In the genomic region with DNA sequence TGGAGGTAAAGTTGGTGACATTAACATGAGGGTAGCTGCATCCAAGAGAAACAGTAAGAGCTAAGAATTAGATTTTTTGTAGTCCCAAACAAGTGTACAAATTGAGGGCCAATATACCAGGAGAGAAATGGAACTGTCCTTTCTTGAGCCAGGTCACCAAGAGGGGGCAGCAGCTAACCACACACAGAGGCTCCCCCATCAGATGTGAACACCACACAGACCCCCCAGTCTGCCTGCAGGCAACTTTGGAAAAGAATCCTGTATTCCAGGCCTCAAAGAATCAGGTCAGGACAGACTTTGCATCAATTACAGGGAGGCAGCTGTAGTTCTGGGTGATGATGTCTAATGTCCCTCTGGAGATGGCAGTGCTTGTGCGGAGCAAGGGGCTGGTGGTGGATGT, we compare ENCODE assay signal across 10 cellular contexts.
DNase-seq lines count a peak whose midpoint lies in the region; ATAC-seq, FAIRE-seq and TF ChIP-seq lines count a peak whose summit lies in the region.
"Had no signal": no experiment of that assay in that cellular context is flagged by ENCODE, and none has a peak within 500 bp of the region (broad histone marks: within the 10 kb centered on the region; RNA-seq: fewer than 3 reads in every experiment).

No MANE protein-coding gene starts in this region.

- H3K9me3 Mint-ChIP-seq in CD8-positive, alpha-beta T cell = no peaks in the 10 kb centered on the region

- WGBS in GM12878 (ENCODE audit: insufficient coverage, insufficient replicate concordance, low lambda C conversion rate, missing lambda C conversion rate) = 85% methylated on average over 1 of the region's 1 CpG

- H3K9me3 ChIP-seq in GM12878 (replicated peaks; ENCODE audit: control insufficient read depth, insufficient read depth, low read length) = no peaks in the 10 kb centered on the region
- no peaks in the 10 kb centered on the region for H3K9me3 ChIP-seq in CD8-positive, alpha-beta T cell (ENCODE audit: low read length)

- H2AFZ ChIP-seq in GM12878 (ENCODE audit: control insufficient read depth, low read depth, low read length) = no peak overlapping the region

- no TSS peak for BruUV-seq in GM12878 (replicated peaks; lab: Mats Ljungman, UMichigan)

- no peaks in the 10 kb centered on the region for H4K20me1 ChIP-seq in GM12878 (ENCODE audit: control insufficient read depth, insufficient read depth)

- no peak for FAIRE-seq in GM12878 (lab: Jason Lieb, UNC)
- FAIRE-seq: A204.1, colon had no signal

- TF ChIP-seq CTCF in GM12878 (IDR thresholded peaks at IDR 0.05 in 2 of 3, conservative IDR thresholded peaks at IDR 0.05 in 1 of 3; ENCODE audit: control insufficient read depth in 2 of 3, extremely low read depth in 1 of 3, insufficient read depth in 1 of 3, low read depth in 3 of 3, low read length in 3 of 3) = peak; percentile 32 to 35 (median 33); a peak in 4 of 6 replicates
- no peak for TF ChIP-seq CTCF in CD8-positive, alpha-beta T cell (IDR thresholded peaks at IDR 0.05)

- no peak for TF ChIP-seq EP300 in GM12878 (IDR thresholded peaks at IDR 0.05; ENCODE audit: borderline replicate concordance in 1 of 2, control insufficient read depth in 1 of 2, low read depth in 2 of 2, low read length in 2 of 2)

- DNase-seq in DMS 273 (lab: John Stamatoyannopoulos, UW; ENCODE audit: unreplicated experiment) (peak; percentile 62), DMS 273 treated with DMSO at 0.1 percent for 48 hours (lab: John Stamatoyannopoulos, UW) (no peak), HT1080 (ENCODE audit: low read depth) (peak; percentile 43), GM12878 (ENCODE audit: low read depth, low spot score) (no peak), midbrain (lab: John Stamatoyannopoulos, UW) (peak; percentile 10), activated T-cell treated with anti-CD3 and anti-CD28 coated beads for 4 hours (no peak)
- DNase-seq in CD8-positive, alpha-beta T cell = no peak

- peak; percentile 45; the same call in 1 of the 2 replicates for TF ChIP-seq RAD21 in GM12878 (IDR thresholded peaks at IDR 0.05; ENCODE audit: insufficient read depth, low read depth, low read length)

- H3K4me1 ChIP-seq in GM12878 (ENCODE audit: control insufficient read depth, insufficient read depth, low read length) = no peaks in the 10 kb centered on the region
- no peaks in the 10 kb centered on the region for H3K4me1 ChIP-seq in CD8-positive, alpha-beta T cell (ENCODE audit: insufficient read depth, low read length)

- H3K36me3 ChIP-seq in GM12878 (ENCODE audit: control insufficient read depth in 2 of 2, insufficient read depth in 2 of 2, low read length in 1 of 2) = no peaks in the 10 kb centered on the region
- H3K36me3 ChIP-seq in CD8-positive, alpha-beta T cell (ENCODE audit: insufficient read depth, low read length) = no peaks in the 10 kb centered on the region

- in situ Hi-C loops in GM12878 (cut with MboI) = no loop called here

- no peak overlapping the region for H3K27ac Mint-ChIP-seq in CD8-positive, alpha-beta T cell

- no peaks in the 10 kb centered on the region for H3K4me1 Mint-ChIP-seq in CD8-positive, alpha-beta T cell (ENCODE audit: low read depth)

- peaks cover 1% of the 10 kb centered on the region for H3K27me3 Mint-ChIP-seq in CD8-positive, alpha-beta T cell (ENCODE audit: low read depth)

- peaks cover 0 to 5% of the 10 kb centered on the region in 2 experiments; a peak in 3 of 4 replicates for H3K27me3 ChIP-seq in GM12878 (replicated peaks in 1 of 2; ENCODE audit: control insufficient read depth in 2 of 2, insufficient read depth in 2 of 2, low read length in 1 of 2)
- no peaks in the 10 kb centered on the region for H3K27me3 ChIP-seq in CD8-positive, alpha-beta T cell (ENCODE audit: insufficient read depth, low read length)

- intact Hi-C loops in GM12878 (cut with micrococcal nuclease; ENCODE audit: unreplicated experiment) = loop anchor here (2.0 kb wide), 1 partner anchor 91 kb away; no protein-coding TSS in a partner anchor
- intact Hi-C loops in CD8-positive, alpha-beta T cell (cut with DNase I, micrococcal nuclease) = loop anchor here in 1 of 2 experiments (5.0 kb wide), 1 partner anchor 91 kb away; no protein-coding TSS in a partner anchor

- H3K79me2 ChIP-seq in GM12878 (ENCODE audit: control insufficient read depth, insufficient read depth, low read length) = no peaks in the 10 kb centered on the region

- H3K4me3 Mint-ChIP-seq in CD8-positive, alpha-beta T cell = no peak overlapping the region

- CTCF ChIA-PET in GM12878 (lab: Yijun Ruan, JAX) = interaction anchor here (0.6 to 5.8 kb wide), 8 partner anchors 11 to 181 kb away, joined by 3 to 44 read pairs (median 4); no protein-coding TSS in a partner anchor
- CTCF ChIA-PET in CD8-positive, alpha-beta T cell (lab: Charles Lee) = interaction anchor here (1.1 to 3.8 kb wide), 4 partner anchors 21 to 182 kb away, joined by 3 to 19 read pairs (median 6); no protein-coding TSS in a partner anchor

- SMC1A ChIA-PET in GM12878 (lab: Charles Lee; ENCODE audit: uncharacterized antibody, unreplicated experiment) = interaction anchor here (1.9 to 4.1 kb wide), 2 partner anchors 22 to 90 kb away, joined by 5 to 24 read pairs; no protein-coding TSS in a partner anchor

- RAD21 ChIA-PET in GM12878 (lab: Charles Lee; ENCODE audit: unreplicated experiment) = interaction anchor here (1.4 kb wide), 1 partner anchor 89 kb away, joined by 11 read pairs; no protein-coding TSS in a partner anchor

- no peak overlapping the region for H3K4me2 ChIP-seq in GM12878 (ENCODE audit: control insufficient read depth, insufficient read depth)

- TF ChIP-seq POLR2A in GM12878 (IDR thresholded peaks at IDR 0.05; ENCODE audit: low read depth, low read length) = no peak

- no peak overlapping the region for H3K9ac ChIP-seq in GM12878 (ENCODE audit: control insufficient read depth, insufficient read depth, low read length)

- H3K27ac ChIP-seq in GM12878 (ENCODE audit: control insufficient read depth, insufficient read depth) = no peak overlapping the region
- H3K27ac ChIP-seq in CD8-positive, alpha-beta T cell (ENCODE audit: low read depth, low read length) = no peak overlapping the region

- POLR2A ChIA-PET in GM12878 (lab: Charles Lee) = no interaction called here
- POLR2A ChIA-PET in CD8-positive, alpha-beta T cell (lab: Charles Lee) = no interaction called here

- H3K4me3 ChIP-seq in GM12878 = no peak overlapping the region
- H3K4me3 ChIP-seq in CD8-positive, alpha-beta T cell (ENCODE audit: low read depth, low read length) = no peak overlapping the region

- peak; percentile 59 for ATAC-seq in GM12878
- no peak for ATAC-seq in GM18870 (IDR thresholded peaks at IDR 0.05; ENCODE audit: unreplicated experiment)
- ATAC-seq in CD8-positive, alpha-beta T cell = no peak

- H3K36me3 Mint-ChIP-seq in CD8-positive, alpha-beta T cell = no peaks in the 10 kb centered on the region

TF ChIP-seq in GM12878, 131 proteins besides CTCF, POLR2A, EP300 and RAD21:
- TF ChIP-seq TAF1 (IDR thresholded peaks at IDR 0.05; ENCODE audit: borderline replicate concordance, low read depth, low read length) (no peak), DPF2 (IDR thresholded peaks at IDR 0.05) (no peak), SMC3 (IDR thresholded peaks at IDR 0.05; ENCODE audit: borderline replicate concordance, low read length) (peak; percentile 27; the same call in 1 of the 2 replicates), ZSCAN29 (IDR thresholded peaks at IDR 0.05) (no peak), STAT1 (conservative IDR thresholded peaks at IDR 0.05) (no peak), RFX5 (IDR thresholded peaks at IDR 0.05; ENCODE audit: low read depth, low read length) (no peak)
- TF ChIP-seq, protein P1, sequence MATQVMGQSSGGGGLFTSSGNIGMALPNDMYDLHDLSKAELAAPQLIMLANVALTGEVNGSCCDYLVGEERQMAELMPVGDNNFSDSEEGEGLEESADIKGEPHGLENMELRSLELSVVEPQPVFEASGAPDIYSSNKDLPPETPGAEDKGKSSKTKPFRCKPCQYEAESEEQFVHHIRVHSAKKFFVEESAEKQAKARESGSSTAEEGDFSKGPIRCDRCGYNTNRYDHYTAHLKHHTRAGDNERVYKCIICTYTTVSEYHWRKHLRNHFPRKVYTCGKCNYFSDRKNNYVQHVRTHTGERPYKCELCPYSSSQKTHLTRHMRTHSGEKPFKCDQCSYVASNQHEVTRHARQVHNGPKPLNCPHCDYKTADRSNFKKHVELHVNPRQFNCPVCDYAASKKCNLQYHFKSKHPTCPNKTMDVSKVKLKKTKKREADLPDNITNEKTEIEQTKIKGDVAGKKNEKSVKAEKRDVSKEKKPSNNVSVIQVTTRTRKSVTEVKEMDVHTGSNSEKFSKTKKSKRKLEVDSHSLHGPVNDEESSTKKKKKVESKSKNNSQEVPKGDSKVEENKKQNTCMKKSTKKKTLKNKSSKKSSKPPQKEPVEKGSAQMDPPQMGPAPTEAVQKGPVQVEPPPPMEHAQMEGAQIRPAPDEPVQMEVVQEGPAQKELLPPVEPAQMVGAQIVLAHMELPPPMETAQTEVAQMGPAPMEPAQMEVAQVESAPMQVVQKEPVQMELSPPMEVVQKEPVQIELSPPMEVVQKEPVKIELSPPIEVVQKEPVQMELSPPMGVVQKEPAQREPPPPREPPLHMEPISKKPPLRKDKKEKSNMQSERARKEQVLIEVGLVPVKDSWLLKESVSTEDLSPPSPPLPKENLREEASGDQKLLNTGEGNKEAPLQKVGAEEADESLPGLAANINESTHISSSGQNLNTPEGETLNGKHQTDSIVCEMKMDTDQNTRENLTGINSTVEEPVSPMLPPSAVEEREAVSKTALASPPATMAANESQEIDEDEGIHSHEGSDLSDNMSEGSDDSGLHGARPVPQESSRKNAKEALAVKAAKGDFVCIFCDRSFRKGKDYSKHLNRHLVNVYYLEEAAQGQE (IDR thresholded peaks at IDR 0.05; ENCODE audit: low read depth, low read length) = no peak
- TF ChIP-seq, protein P2, sequence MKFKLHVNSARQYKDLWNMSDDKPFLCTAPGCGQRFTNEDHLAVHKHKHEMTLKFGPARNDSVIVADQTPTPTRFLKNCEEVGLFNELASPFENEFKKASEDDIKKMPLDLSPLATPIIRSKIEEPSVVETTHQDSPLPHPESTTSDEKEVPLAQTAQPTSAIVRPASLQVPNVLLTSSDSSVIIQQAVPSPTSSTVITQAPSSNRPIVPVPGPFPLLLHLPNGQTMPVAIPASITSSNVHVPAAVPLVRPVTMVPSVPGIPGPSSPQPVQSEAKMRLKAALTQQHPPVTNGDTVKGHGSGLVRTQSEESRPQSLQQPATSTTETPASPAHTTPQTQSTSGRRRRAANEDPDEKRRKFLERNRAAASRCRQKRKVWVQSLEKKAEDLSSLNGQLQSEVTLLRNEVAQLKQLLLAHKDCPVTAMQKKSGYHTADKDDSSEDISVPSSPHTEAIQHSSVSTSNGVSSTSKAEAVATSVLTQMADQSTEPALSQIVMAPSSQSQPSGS (IDR thresholded peaks at IDR 0.05; ENCODE audit: low read length) = no peak

Comparison
In these comparisons a context has a peak if more than half of its experiments do, and no peak if none do; other contexts are left out.
1. DNase-seq: peak in DMS 273 (single experiment), HT1080 (single experiment) and midbrain (single experiment); none in DMS 273 treated with DMSO at 0.1 percent for 48 hours (single experiment), GM12878 (single experiment), activated T-cell treated with anti-CD3 and anti-CD28 coated beads for 4 hours (single experiment) and CD8-positive, alpha-beta T cell (0 of 7).